30 cellular contexts compared by ENCODE assay signal in genomic region chr1:223343692-223344091, GRCh38. TPM values are rescaled to one million over a fixed set of nuclear protein-coding genes. Genes with fewer than 3 reads are reported as not detected.
A peak's percentile ranks its signal among the peaks of the same experiment; 100 is the strongest.
DNase-seq lines count a peak whose midpoint lies in the region; ATAC-seq, FAIRE-seq and TF ChIP-seq lines count a peak whose summit lies in the region.
"Had no signal": no experiment of that assay in that cellular context is flagged by ENCODE, and none has a peak within 500 bp of the region (broad histone marks: within the 10 kb centered on the region; RNA-seq: fewer than 3 reads in every experiment).

No MANE protein-coding gene starts in this region.

- intact Hi-C loops in Right ventricle myocardium inferior (cut with DNase I) (loop anchor here (5.0 kb wide), 1 partner anchor 201 kb away; the partner anchor contains the start of gene TLR5), cardiac septum (cut with DNase I) (loop anchor here (5.0 kb wide), 1 partner anchor 84 kb away; no protein-coding TSS in a partner anchor), heart right ventricle (cut with DNase I) (loop anchor here in 3 of 10 donors (10.0 kb wide), 3 partner anchors 81 to 209 kb away; partner anchors contain the start of gene TLR5 (in 1 of the 3)), testis (cut with DNase I; ENCODE audit: low total_unique reads) (no loop called here)

- H3K27me3 ChIP-seq in heart right ventricle, result no peaks in the 10 kb centered on the region
- no peaks in the 10 kb centered on the region for H3K27me3 ChIP-seq in testis
- no peaks in the 10 kb centered on the region for H3K27me3 ChIP-seq in MG63

- H3K9me3 ChIP-seq in heart right ventricle (no peaks in the 10 kb centered on the region), testis (no peaks in the 10 kb centered on the region), MG63 (no peaks in the 10 kb centered on the region)

- WGBS in heart right ventricle, 2 donors, result 11 to 15% methylated on average over 3 of the region's 3 CpGs
- WGBS in testis, 2 donors, result 19 to 38% methylated on average over 3 of the region's 3 CpGs

- H3K36me3 ChIP-seq in heart right ventricle, result no peaks in the 10 kb centered on the region
- no peaks in the 10 kb centered on the region for H3K36me3 ChIP-seq in testis (ENCODE audit: low read depth, missing control alignments)
- H3K36me3 ChIP-seq in MG63, result no peaks in the 10 kb centered on the region

- no peak for TF ChIP-seq POLR2A in testis (IDR thresholded peaks at IDR 0.05)
- TF ChIP-seq POLR2A in H54 (IDR thresholded peaks at IDR 0.05; ENCODE audit: low read depth, low read length), result no peak

- H3K4me1 ChIP-seq in heart right ventricle (peaks cover 0 to 68% (median 29%) of the 10 kb centered on the region in 9 donors), testis (peaks cover 64% of the 10 kb centered on the region)

- DNase-seq in Right ventricle myocardium inferior (ENCODE audit: missing footprints), result no peak
- DNase-seq in cardiac septum (ENCODE audit: low spot score), result no peak
- DNase-seq in heart right ventricle, result peak in 1 of 2 donors; percentile 64
- peak; percentile 51 for DNase-seq in mucosa of gallbladder (ENCODE audit: low spot score)
- DNase-seq in testis, result peak; percentile 82
- DNase-seq in activated naive CD4-positive, alpha-beta T cell (lab: John Stamatoyannopoulos, UW), result no peak
- no peak for DNase-seq in H54 (ENCODE audit: insufficient read length, low spot score)
- DNase-seq in MG63, result no peak
- DNase-seq: AML-193; C1 segment of cervical spinal cord; CD8-positive, alpha-beta T cell; GDM1; GOT3; MV-4-11; NCI-H1105 treated with DMSO at 0.1 percent for 48 hours; NCI-H1694; NCI-H2081; NCI-H2171; NCI-H345; NCI-H524 treated with DMSO at 0.1 percent for 48 hours; NCI-H82; OCI-M1; SHP77 treated with DMSO at 0.1 percent for 48 hours had no signal

- TF ChIP-seq CTCF in heart right ventricle (IDR thresholded peaks at IDR 0.05) (no peak), testis (IDR thresholded peaks at IDR 0.05) (no peak)

- H3K4me3 ChIP-seq in heart right ventricle (no peak overlapping the region), testis (no peak overlapping the region), MG63 (no peak overlapping the region)

- ATAC-seq in Right ventricle myocardium inferior (peak; percentile 73), heart right ventricle (peak in 6 of 8 donors; percentile 28 to 81 (median 63))
- ATAC-seq: CD8-positive, alpha-beta T cell; HCT116 had no signal

- no peak for FAIRE-seq in H54 (lab: Jason Lieb, UNC)
- FAIRE-seq: GM18507 had no signal

- H3K27ac ChIP-seq in heart right ventricle (peak overlapping the region in 5 of 10 donors; percentile 5 to 82 (median 16)), testis (peak overlapping the region in 1 of 2 donors; percentile 56)
- H3K27ac ChIP-seq: KMS-11 had no signal

RNA-seq across cellular contexts. Expression of gene SUSD4, which starts 20.3 kb away (rescaled TPM):
- total RNA-seq in Right ventricle myocardium inferior (8.7 TPM), cardiac septum (6.4 TPM), heart right ventricle (10 to 100 TPM in 2 of 10 donors, 1 to 10 TPM in 8; 1.6 to 36.5 (median 6.9) TPM), mucosa of gallbladder (3.4 TPM), testis (10 to 100 TPM; 13.9 to 17.7 TPM)
- polyA plus RNA-seq in heart right ventricle (1 to 10 TPM in 1 of 2 donors, under 1 TPM in 1; 0.99 to 6.1 TPM), testis (ENCODE audit: insufficient read depth, low read depth, low replicate concordance) (13.9 TPM)
- total RNA-seq in MG63 (2014; rRNA removed; shearing (Covaris generic); ENCODE audit: low replicate concordance), result 3.7 and 5.1 TPM in 2 replicates
- total RNA-seq: A172 had no signal

RNA-seq across cellular contexts. Expression of gene CCDC185, which starts 49.5 kb away (rescaled TPM):
- total RNA-seq in Right ventricle myocardium inferior, result not detected
- total RNA-seq in cardiac septum, result not detected
- total RNA-seq in heart right ventricle, result not detected
- not detected for polyA plus RNA-seq in heart right ventricle
- total RNA-seq in mucosa of gallbladder, result not detected
- total RNA-seq in testis, result 10 to 100 TPM; 17.2 to 29.8 TPM
- 64.8 TPM for polyA plus RNA-seq in testis (ENCODE audit: insufficient read depth, low read depth, low replicate concordance)
- total RNA-seq in MG63 (2014; rRNA removed; shearing (Covaris generic); ENCODE audit: low replicate concordance), result 0.47 TPM in 1 of 2 replicates, not detected in the other
- total RNA-seq: A172; CD8-positive, alpha-beta T cell; HT1080; RPMI7951 had no signal
- polyA plus RNA-seq: AG04450 had no signal

Comparison
In these comparisons a context has a peak if more than half of its experiments do, and no peak if none do; other contexts are left out.
1. DNase-seq: peak in mucosa of gallbladder (single experiment) and testis (single experiment); none in Right ventricle myocardium inferior (single experiment), cardiac septum (single experiment), activated naive CD4-positive, alpha-beta T cell (0 of 4), H54 (single experiment) and MG63 (single experiment).
2. RNA of gene CCDC185, which starts 49.5 kb away (total RNA-seq): 17.2 to 29.8 TPM in testis; not detected in mucosa of gallbladder (single experiment), not detected in Right ventricle myocardium inferior (single experiment), not detected in heart right ventricle, not detected in cardiac septum (single experiment) and 0.47 TPM in MG63; every median in the first group is over 10 times any median in the second.